Comparison of ENCODE assay signal across 8 cellular contexts in genomic region chr11:117145393-117145761, GRCh38. TPM values are rescaled to one million over a fixed set of nuclear protein-coding genes. Genes with fewer than 3 reads are reported as not detected.
DNase-seq lines count a peak whose midpoint lies in the region; ATAC-seq and TF ChIP-seq lines count a peak whose summit lies in the region.

No MANE protein-coding gene starts in this region.

- peak; percentile 47 for DNase-seq in Daoy (ENCODE audit: low read depth)
- DNase-seq in activated T-helper 1 cell treated with anti-CD3 and anti-CD28 coated beads, Interleukin-12 subunit alpha, Interleukin-12 subunit beta, Interleukin-2, Interleukin-4 antibody, amounts not matched to agents 30 ng/mL and 10 ng/mL and 1 ng/mL, durations not matched to agents 14 hours and 24 hours and 36 hours (ENCODE audit: low spot score), result no peak
- DNase-seq in right cardiac atrium, result no peak
- no peak for DNase-seq in gastrocnemius medialis
- DNase-seq in DMS79 (lab: John Stamatoyannopoulos, UW), result no peak
- no peak for DNase-seq in NCI-H774 (lab: John Stamatoyannopoulos, UW)

- H3K9me3 Mint-ChIP-seq in activated T-helper 1 cell treated with anti-CD3 and anti-CD28 coated beads, Interleukin-12 subunit alpha, Interleukin-12 subunit beta, Interleukin-2, Interleukin-4 antibody, amounts not matched to agents 30 ng/mL and 10 ng/mL and 1 ng/mL, durations not matched to agents 14 hours and 24 hours and 36 hours, result no peaks in the 10 kb centered on the region

- intact Hi-C loops in activated T-helper 1 cell treated with anti-CD3 and anti-CD28 coated beads, Interleukin-12 subunit alpha, Interleukin-12 subunit beta, Interleukin-2, Interleukin-4 antibody, amounts not matched to agents 30 ng/mL and 10 ng/mL and 1 ng/mL, durations not matched to agents 14 hours and 24 hours and 36 hours (cut with micrococcal nuclease), result loop anchor here (1.0 to 2.0 kb wide), 2 partner anchors 181 to 372 kb away; partner anchors contain the start of gene CEP164
- intact Hi-C loops in right cardiac atrium (cut with DNase I) (no loop called here), gastrocnemius medialis (cut with DNase I; ENCODE audit: low total_unique reads) (loop anchor here (2.0 kb wide), 1 partner anchor 25 kb away; no protein-coding TSS in a partner anchor)

- peak overlapping the region; percentile 80 for H3K4me2 ChIP-seq in KMS-11

- no peak overlapping the region for H2AFZ ChIP-seq in KMS-11 (ENCODE audit: low read depth)

- H3K4me3 ChIP-seq in KMS-11 (IDR thresholded peaks at IDR 0.05; ENCODE audit: insufficient read depth, low read depth, low read length), result no peak overlapping the region
- peak overlapping the region; percentile 81 for H3K4me3 ChIP-seq in right cardiac atrium (ENCODE audit: low read length)
- peak overlapping the region; percentile 77 to 92 (median 82) for H3K4me3 ChIP-seq in gastrocnemius medialis

- peaks cover 55% of the 10 kb centered on the region for H3K79me2 ChIP-seq in KMS-11 (ENCODE audit: insufficient read depth, low read depth)

- TF ChIP-seq POLR2A in gastrocnemius medialis (IDR thresholded peaks at IDR 0.05), result no peak

- H3K9me3 ChIP-seq in right cardiac atrium (ENCODE audit: control insufficient read depth, low read length), result no peaks in the 10 kb centered on the region
- H3K9me3 ChIP-seq in gastrocnemius medialis, result no peaks in the 10 kb centered on the region

- H3K27ac ChIP-seq in KMS-11 (peak overlapping the region; percentile 45; the same call in 1 of the 2 replicates), right cardiac atrium (ENCODE audit: low read length) (peak overlapping the region; percentile 89), gastrocnemius medialis (peak overlapping the region; percentile 84 to 97 (median 92))

- WGBS in right cardiac atrium, result 8% methylated on average over 5 of the region's 5 CpGs

- peaks cover 29% of the 10 kb centered on the region for H3K4me1 Mint-ChIP-seq in activated T-helper 1 cell treated with anti-CD3 and anti-CD28 coated beads, Interleukin-12 subunit alpha, Interleukin-12 subunit beta, Interleukin-2, Interleukin-4 antibody, amounts not matched to agents 30 ng/mL and 10 ng/mL and 1 ng/mL, durations not matched to agents 14 hours and 24 hours and 36 hours (ENCODE audit: low read depth)

- peaks cover 26% of the 10 kb centered on the region for H3K36me3 Mint-ChIP-seq in activated T-helper 1 cell treated with anti-CD3 and anti-CD28 coated beads, Interleukin-12 subunit alpha, Interleukin-12 subunit beta, Interleukin-2, Interleukin-4 antibody, amounts not matched to agents 30 ng/mL and 10 ng/mL and 1 ng/mL, durations not matched to agents 14 hours and 24 hours and 36 hours (ENCODE audit: low read depth)

- H3K9ac ChIP-seq in KMS-11, result peak overlapping the region; percentile 66; the same call in 1 of the 2 replicates

- H3K27ac Mint-ChIP-seq in activated T-helper 1 cell treated with anti-CD3 and anti-CD28 coated beads, Interleukin-12 subunit alpha, Interleukin-12 subunit beta, Interleukin-2, Interleukin-4 antibody, amounts not matched to agents 30 ng/mL and 10 ng/mL and 1 ng/mL, durations not matched to agents 14 hours and 24 hours and 36 hours, result peak overlapping the region; percentile 87

- no peaks in the 10 kb centered on the region; the same call in 1 of the 2 replicates for H4K20me1 ChIP-seq in KMS-11 (ENCODE audit: insufficient read depth)

- peak overlapping the region; percentile 97 for H3K4me3 Mint-ChIP-seq in activated T-helper 1 cell treated with anti-CD3 and anti-CD28 coated beads, Interleukin-12 subunit alpha, Interleukin-12 subunit beta, Interleukin-2, Interleukin-4 antibody, amounts not matched to agents 30 ng/mL and 10 ng/mL and 1 ng/mL, durations not matched to agents 14 hours and 24 hours and 36 hours

- H3K4me1 ChIP-seq in KMS-11 (ENCODE audit: low read depth, poor library complexity, severe bottlenecking), result peaks cover 24% of the 10 kb centered on the region
- H3K4me1 ChIP-seq in right cardiac atrium (ENCODE audit: control insufficient read depth, insufficient read depth, low read length), result peaks cover 3% of the 10 kb centered on the region
- H3K4me1 ChIP-seq in gastrocnemius medialis, result peaks cover 30 to 38% of the 10 kb centered on the region in 2 donors

- ATAC-seq in right cardiac atrium, result no peak
- no peak for ATAC-seq in gastrocnemius medialis
- no peak for ATAC-seq in GM19328 (IDR thresholded peaks at IDR 0.05; ENCODE audit: unreplicated experiment)

- H3K36me3 ChIP-seq in KMS-11 (ENCODE audit: insufficient read depth), result no peaks in the 10 kb centered on the region
- H3K36me3 ChIP-seq in gastrocnemius medialis, result no peaks in the 10 kb centered on the region

- H3K27me3 ChIP-seq in KMS-11 (ENCODE audit: insufficient read depth, low read depth) (no peaks in the 10 kb centered on the region), right cardiac atrium (ENCODE audit: control insufficient read depth, insufficient read depth) (no peaks in the 10 kb centered on the region), gastrocnemius medialis (no peaks in the 10 kb centered on the region)

- in situ Hi-C loops in gastrocnemius medialis (cut with MboI; ENCODE audit: low sequenced_read_pairs in 4 of 4), result no loop called here

- H3K27me3 Mint-ChIP-seq in activated T-helper 1 cell treated with anti-CD3 and anti-CD28 coated beads, Interleukin-12 subunit alpha, Interleukin-12 subunit beta, Interleukin-2, Interleukin-4 antibody, amounts not matched to agents 30 ng/mL and 10 ng/mL and 1 ng/mL, durations not matched to agents 14 hours and 24 hours and 36 hours (ENCODE audit: insufficient read depth), result peaks cover 5% of the 10 kb centered on the region

- TF ChIP-seq CTCF in KMS-11 (conservative IDR thresholded peaks at IDR 0.05; ENCODE audit: low read depth, low read length) (0 out of 2 replicates have a peak, but pooled peaks have one; percentile 22), gastrocnemius medialis (IDR thresholded peaks at IDR 0.05 in 4 of 5, conservative IDR thresholded peaks at IDR 0.05 in 1 of 5) (no peak)

RNA-seq across cellular contexts. Expression of gene PAFAH1B2, which starts 1.3 kb away (rescaled TPM):
- total RNA-seq in Daoy (2014; rRNA removed; shearing (Covaris generic)), result 112 and 123 TPM in 2 replicates
- 71.8 and 83.6 TPM in 2 replicates for total RNA-seq in activated T-helper 1 cell treated with anti-CD3 and anti-CD28 coated beads, Interleukin-12 subunit alpha, Interleukin-12 subunit beta, Interleukin-2, Interleukin-4 antibody, amounts not matched to agents 30 ng/mL and 10 ng/mL and 1 ng/mL, durations not matched to agents 14 hours and 24 hours and 36 hours
- total RNA-seq in right cardiac atrium (10 to 100 TPM; 52.6 to 68.1 (median 57.5) TPM), gastrocnemius medialis (10 to 100 TPM; 25.8 to 52.3 (median 35.2) TPM)
- polyA plus RNA-seq in right cardiac atrium, result 20.4 TPM

RNA-seq across cellular contexts. Expression of gene SIDT2, which starts 33.2 kb away (rescaled TPM):
- total RNA-seq in Daoy (2014; rRNA removed; shearing (Covaris generic)), result 3.3 and 5.1 TPM in 2 replicates
- 24.3 and 32.2 TPM in 2 replicates for total RNA-seq in activated T-helper 1 cell treated with anti-CD3 and anti-CD28 coated beads, Interleukin-12 subunit alpha, Interleukin-12 subunit beta, Interleukin-2, Interleukin-4 antibody, amounts not matched to agents 30 ng/mL and 10 ng/mL and 1 ng/mL, durations not matched to agents 14 hours and 24 hours and 36 hours
- total RNA-seq in right cardiac atrium, result 10 to 100 TPM; 34.6 to 57.4 (median 40.8) TPM
- 28.6 TPM for polyA plus RNA-seq in right cardiac atrium
- 10 to 100 TPM; 14.3 to 33.9 (median 17.7) TPM for total RNA-seq in gastrocnemius medialis

RNA-seq across cellular contexts. Expression of gene SIK3, which starts 47.1 kb away (rescaled TPM):
- total RNA-seq in Daoy (2014; rRNA removed; shearing (Covaris generic)), result 8.2 and 9.7 TPM in 2 replicates
- 49.9 and 54.2 TPM in 2 replicates for total RNA-seq in activated T-helper 1 cell treated with anti-CD3 and anti-CD28 coated beads, Interleukin-12 subunit alpha, Interleukin-12 subunit beta, Interleukin-2, Interleukin-4 antibody, amounts not matched to agents 30 ng/mL and 10 ng/mL and 1 ng/mL, durations not matched to agents 14 hours and 24 hours and 36 hours
- 10 to 100 TPM; 34.2 to 46.6 (median 36.9) TPM for total RNA-seq in right cardiac atrium
- polyA plus RNA-seq in right cardiac atrium, result 13.4 TPM
- 10 to 100 TPM; 34.4 to 42.4 (median 37.2) TPM for total RNA-seq in gastrocnemius medialis

RNA-seq across cellular contexts. Expression of gene TAGLN, which starts 53.8 kb away (rescaled TPM):
- 214 and 246 TPM in 2 replicates for total RNA-seq in Daoy (2014; rRNA removed; shearing (Covaris generic))
- 2.9 and 4.6 TPM in 2 replicates for total RNA-seq in activated T-helper 1 cell treated with anti-CD3 and anti-CD28 coated beads, Interleukin-12 subunit alpha, Interleukin-12 subunit beta, Interleukin-2, Interleukin-4 antibody, amounts not matched to agents 30 ng/mL and 10 ng/mL and 1 ng/mL, durations not matched to agents 14 hours and 24 hours and 36 hours
- total RNA-seq in right cardiac atrium (1,000 to 10,000 TPM in 1 of 4 donors, 100 to 1,000 TPM in 3; 414 to 1,307 (median 766) TPM), gastrocnemius medialis (100 to 1,000 TPM in 3 of 4 donors, 10 to 100 TPM in 1; 27.4 to 191 (median 124) TPM)
- 987 TPM for polyA plus RNA-seq in right cardiac atrium

Comparison
In these comparisons a context has a peak if more than half of its experiments do, and no peak if none do; other contexts are left out.
1. intact Hi-C loops: an anchor here in activated T-helper 1 cell treated with anti-CD3 and anti-CD28 coated beads, Interleukin-12 subunit alpha, Interleukin-12 subunit beta, Interleukin-2, Interleukin-4 antibody, amounts not matched to agents 30 ng/mL and 10 ng/mL and 1 ng/mL, durations not matched to agents 14 hours and 24 hours and 36 hours (1.0 to 2.0 kb wide) and gastrocnemius medialis (2.0 kb wide); none called in right cardiac atrium.